Comparison of ENCODE assay signal across 1 cellular context in the genomic region with DNA sequence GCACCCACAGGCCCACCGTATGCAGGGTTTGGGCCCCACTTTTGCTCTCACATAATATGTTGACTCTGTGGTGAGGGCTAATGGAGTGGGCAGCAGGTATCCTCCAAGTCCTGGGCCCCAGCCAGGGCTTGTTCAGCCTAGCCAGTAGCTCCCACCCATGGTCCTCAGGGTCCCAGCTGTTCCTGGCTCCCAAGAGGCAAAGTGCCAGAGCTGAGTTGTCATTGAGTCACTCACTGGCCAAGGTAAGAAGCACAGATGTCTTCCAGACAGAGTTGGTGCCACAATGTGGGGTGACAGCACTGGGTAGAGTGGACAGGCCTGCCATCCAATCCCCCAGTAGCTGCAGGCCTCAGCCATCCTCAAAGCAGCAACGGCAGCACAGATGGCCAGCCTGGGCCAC.
TF ChIP-seq lines count a peak whose summit lies in the region.

No MANE protein-coding gene starts in this region.

TF ChIP-seq in GM23338, 12 proteins besides CTCF, POLR2A, EP300 and RAD21:
- TF ChIP-seq, protein P1, sequence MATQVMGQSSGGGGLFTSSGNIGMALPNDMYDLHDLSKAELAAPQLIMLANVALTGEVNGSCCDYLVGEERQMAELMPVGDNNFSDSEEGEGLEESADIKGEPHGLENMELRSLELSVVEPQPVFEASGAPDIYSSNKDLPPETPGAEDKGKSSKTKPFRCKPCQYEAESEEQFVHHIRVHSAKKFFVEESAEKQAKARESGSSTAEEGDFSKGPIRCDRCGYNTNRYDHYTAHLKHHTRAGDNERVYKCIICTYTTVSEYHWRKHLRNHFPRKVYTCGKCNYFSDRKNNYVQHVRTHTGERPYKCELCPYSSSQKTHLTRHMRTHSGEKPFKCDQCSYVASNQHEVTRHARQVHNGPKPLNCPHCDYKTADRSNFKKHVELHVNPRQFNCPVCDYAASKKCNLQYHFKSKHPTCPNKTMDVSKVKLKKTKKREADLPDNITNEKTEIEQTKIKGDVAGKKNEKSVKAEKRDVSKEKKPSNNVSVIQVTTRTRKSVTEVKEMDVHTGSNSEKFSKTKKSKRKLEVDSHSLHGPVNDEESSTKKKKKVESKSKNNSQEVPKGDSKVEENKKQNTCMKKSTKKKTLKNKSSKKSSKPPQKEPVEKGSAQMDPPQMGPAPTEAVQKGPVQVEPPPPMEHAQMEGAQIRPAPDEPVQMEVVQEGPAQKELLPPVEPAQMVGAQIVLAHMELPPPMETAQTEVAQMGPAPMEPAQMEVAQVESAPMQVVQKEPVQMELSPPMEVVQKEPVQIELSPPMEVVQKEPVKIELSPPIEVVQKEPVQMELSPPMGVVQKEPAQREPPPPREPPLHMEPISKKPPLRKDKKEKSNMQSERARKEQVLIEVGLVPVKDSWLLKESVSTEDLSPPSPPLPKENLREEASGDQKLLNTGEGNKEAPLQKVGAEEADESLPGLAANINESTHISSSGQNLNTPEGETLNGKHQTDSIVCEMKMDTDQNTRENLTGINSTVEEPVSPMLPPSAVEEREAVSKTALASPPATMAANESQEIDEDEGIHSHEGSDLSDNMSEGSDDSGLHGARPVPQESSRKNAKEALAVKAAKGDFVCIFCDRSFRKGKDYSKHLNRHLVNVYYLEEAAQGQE (IDR thresholded peaks at IDR 0.05; ENCODE audit: unreplicated experiment), result no peak
- TF ChIP-seq ZNF114 (CRISPR knock-in tag; IDR thresholded peaks at IDR 0.05) (no peak), EZH2 (IDR thresholded peaks at IDR 0.05; ENCODE audit: low read depth, unreplicated experiment) (no peak)
